In the genomic region with DNA sequence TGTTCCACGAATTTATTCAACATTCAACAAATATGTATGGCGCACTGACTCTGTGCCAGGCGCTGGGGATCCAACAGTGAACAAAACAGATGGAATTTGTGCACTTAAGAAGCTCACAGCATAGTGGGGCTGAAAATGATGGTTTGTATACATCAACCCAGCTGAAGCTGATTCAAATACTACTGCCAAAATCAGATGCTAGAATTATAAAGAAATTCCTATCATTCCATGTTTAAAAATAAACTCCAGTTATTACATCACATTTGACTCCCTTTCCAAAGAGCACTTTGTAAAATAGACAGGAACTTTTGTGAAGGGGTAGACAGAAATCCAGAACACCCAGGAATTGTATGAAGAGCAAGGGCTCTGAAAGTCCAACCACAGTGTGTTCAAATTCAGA, we compare ENCODE assay signal across 20 cellular contexts. TPM values are rescaled to one million over a fixed set of nuclear protein-coding genes. Genes with fewer than 3 reads are reported as not detected.
A peak's percentile ranks its signal among the peaks of the same experiment; 100 is the strongest.
DNase-seq lines count a peak whose midpoint lies in the region; ATAC-seq and TF ChIP-seq lines count a peak whose summit lies in the region.
"Had no signal": no experiment of that assay in that cellular context is flagged by ENCODE, and none has a peak within 500 bp of the region (broad histone marks: within the 10 kb centered on the region; RNA-seq: fewer than 3 reads in every experiment).

No MANE protein-coding gene starts in this region.

- ATAC-seq in HG02678 (IDR thresholded peaks at IDR 0.05; ENCODE audit: unreplicated experiment) (no peak), PC-3 (no peak)
- ATAC-seq: activated T-helper 17 cell treated with anti-CD3 and anti-CD28 coated beads, Interleukin-2, amount 50 U/mL, for 72 hours; foreskin keratinocyte had no signal

- H3K27me3 ChIP-seq in ascending aorta (no peaks in the 10 kb centered on the region), skeletal muscle satellite cell (ENCODE audit: control insufficient read depth, insufficient read depth, low read length) (no peaks in the 10 kb centered on the region), PC-3 (ENCODE audit: low read length) (no peaks in the 10 kb centered on the region)
- H3K27me3 ChIP-seq: adrenal gland, foreskin keratinocyte, uterus had no signal

- H3F3A ChIP-seq in PC-3 (ENCODE audit: low read length, unreplicated experiment) = no peaks in the 10 kb centered on the region

- H3K9me2 ChIP-seq in PC-3 (replicated peaks; ENCODE audit: low read length) = no peaks in the 10 kb centered on the region

- intact Hi-C loops in ascending aorta (cut with DNase I) = no loop called here
- intact Hi-C loops in PC-3 (cut with micrococcal nuclease) = no loop called here

- peaks cover 8 to 9% of the 10 kb centered on the region in 2 donors for H3K4me1 ChIP-seq in ascending aorta
- H3K4me1 ChIP-seq in skeletal muscle satellite cell (ENCODE audit: control insufficient read depth, insufficient read depth, low read length) = peaks cover 14% of the 10 kb centered on the region
- H3K4me1 ChIP-seq in PC-3 (ENCODE audit: insufficient read depth, low read length) = no peaks in the 10 kb centered on the region
- H3K4me1 ChIP-seq: foreskin keratinocyte had no signal

- H2AFZ ChIP-seq in PC-3 (ENCODE audit: low read length) = no peak overlapping the region
- H2AFZ ChIP-seq: PC-9 had no signal

- H3K9me3 ChIP-seq in ascending aorta = no peaks in the 10 kb centered on the region
- no peaks in the 10 kb centered on the region for H3K9me3 ChIP-seq in skeletal muscle satellite cell (replicated peaks; ENCODE audit: low read length)
- H3K9me3 ChIP-seq in PC-3 (ENCODE audit: low read length) = no peaks in the 10 kb centered on the region
- H3K9me3 ChIP-seq: adrenal gland, uterus had no signal

- H3K79me2 ChIP-seq in PC-3 (ENCODE audit: low read length) = no peaks in the 10 kb centered on the region

- DNase-seq in HCEC 1CT = peak; percentile 87
- no peak for DNase-seq in ascending aorta (ENCODE audit: low spot score in 2 of 2)
- peak; percentile 37 for DNase-seq in fibroblast of villous mesenchyme (ENCODE audit: low read depth)
- no peak for DNase-seq in activated CD4-positive, CD25-positive, alpha-beta regulatory T cell treated with anti-CD3 and anti-CD28 coated beads, Interleukin-2, amount 50 U/mL, for 72 hours
- no peak for DNase-seq in PC-3
- DNase-seq: activated CD8-positive, alpha-beta memory T cell treated with anti-CD3 and anti-CD28 coated beads for 24 hours; adrenal gland; CD4-positive, alpha-beta memory T cell; foreskin keratinocyte; Karpas-422; mammary epithelial cell; NCI-H146; PC-9; SW 1271; uterus had no signal

- CTCF ChIA-PET in PC-3 (lab: Charles Lee) = no interaction called here

- H3K36me3 ChIP-seq in ascending aorta = no peaks in the 10 kb centered on the region
- no peaks in the 10 kb centered on the region for H3K36me3 ChIP-seq in skeletal muscle satellite cell (ENCODE audit: insufficient read depth, low read length)
- H3K36me3 ChIP-seq in PC-3 (ENCODE audit: low read depth, low read length) = no peaks in the 10 kb centered on the region
- H3K36me3 ChIP-seq: adrenal gland, uterus had no signal

- BruUV-seq in PC-3 (replicated peaks; lab: Mats Ljungman, UMichigan) = no TSS peak

- no peak for TF ChIP-seq CTCF in ascending aorta (IDR thresholded peaks at IDR 0.05)
- TF ChIP-seq CTCF in fibroblast of villous mesenchyme (IDR thresholded peaks at IDR 0.05; ENCODE audit: insufficient read depth, low read depth, low read length) = no peak
- TF ChIP-seq CTCF in PC-3 (conservative IDR thresholded peaks at IDR 0.05; ENCODE audit: low read depth, low read length) = no peak

- peak overlapping the region; percentile 34 to 59 for H3K27ac ChIP-seq in ascending aorta
- no peak overlapping the region for H3K27ac ChIP-seq in PC-3 (ENCODE audit: low read length)
- H3K27ac ChIP-seq: adrenal gland, foreskin keratinocyte, HL-60, PC-9, uterus had no signal

- no peak overlapping the region for H3K4me3 ChIP-seq in ascending aorta
- H3K4me3 ChIP-seq in fibroblast of villous mesenchyme (ENCODE audit: low read depth, low read length) = no peak overlapping the region
- no peak overlapping the region for H3K4me3 ChIP-seq in skeletal muscle satellite cell (ENCODE audit: low read length)
- no peak overlapping the region for H3K4me3 ChIP-seq in PC-3 (ENCODE audit: low read length)
- H3K4me3 ChIP-seq: adrenal gland, PC-9, smooth muscle cell, uterus had no signal

- H4K20me1 ChIP-seq in PC-3 (ENCODE audit: low read length) = no peaks in the 10 kb centered on the region

- H3K4me2 ChIP-seq in skeletal muscle satellite cell (ENCODE audit: low read length) (peak overlapping the region; percentile 40), PC-3 (ENCODE audit: low read length) (no peak overlapping the region)
- H3K4me2 ChIP-seq: PC-9, smooth muscle cell had no signal

- POLR2A ChIA-PET in PC-3 (lab: Charles Lee; ENCODE audit: unreplicated experiment) = no interaction called here

- H3K9ac ChIP-seq in skeletal muscle satellite cell (ENCODE audit: low read depth, low read length) (no peak overlapping the region), PC-3 (ENCODE audit: low read length) (no peak overlapping the region)

RNA-seq across cellular contexts. Expression of gene ZNF608, which starts 54.1 kb away (rescaled TPM):
- total RNA-seq in ascending aorta (15.4 TPM), fibroblast of villous mesenchyme (2.6 and 8.4 TPM in 2 replicates), PC-3 (2014; rRNA removed) (0.95 and 1.2 TPM in 2 replicates)
- 3.5 and 5.7 TPM in 2 replicates for total RNA-seq in skeletal muscle satellite cell (2012; rRNA removed)
- total RNA-seq: activated T-helper 17 cell treated with anti-CD3 and anti-CD28 coated beads, Interleukin-2, amount 50 U/mL, for 72 hours; CD4-positive, alpha-beta memory T cell had no signal

Comparison
In these comparisons a context has a peak if more than half of its experiments do, and no peak if none do; other contexts are left out.
1. DNase-seq: peak in HCEC 1CT (single experiment) and fibroblast of villous mesenchyme (single experiment); none in ascending aorta (0 of 2), activated CD4-positive, CD25-positive, alpha-beta regulatory T cell treated with anti-CD3 and anti-CD28 coated beads, Interleukin-2, amount 50 U/mL, for 72 hours (single experiment) and PC-3 (single experiment).